ENCODE assay signal across 6 cellular contexts in the genomic region with DNA sequence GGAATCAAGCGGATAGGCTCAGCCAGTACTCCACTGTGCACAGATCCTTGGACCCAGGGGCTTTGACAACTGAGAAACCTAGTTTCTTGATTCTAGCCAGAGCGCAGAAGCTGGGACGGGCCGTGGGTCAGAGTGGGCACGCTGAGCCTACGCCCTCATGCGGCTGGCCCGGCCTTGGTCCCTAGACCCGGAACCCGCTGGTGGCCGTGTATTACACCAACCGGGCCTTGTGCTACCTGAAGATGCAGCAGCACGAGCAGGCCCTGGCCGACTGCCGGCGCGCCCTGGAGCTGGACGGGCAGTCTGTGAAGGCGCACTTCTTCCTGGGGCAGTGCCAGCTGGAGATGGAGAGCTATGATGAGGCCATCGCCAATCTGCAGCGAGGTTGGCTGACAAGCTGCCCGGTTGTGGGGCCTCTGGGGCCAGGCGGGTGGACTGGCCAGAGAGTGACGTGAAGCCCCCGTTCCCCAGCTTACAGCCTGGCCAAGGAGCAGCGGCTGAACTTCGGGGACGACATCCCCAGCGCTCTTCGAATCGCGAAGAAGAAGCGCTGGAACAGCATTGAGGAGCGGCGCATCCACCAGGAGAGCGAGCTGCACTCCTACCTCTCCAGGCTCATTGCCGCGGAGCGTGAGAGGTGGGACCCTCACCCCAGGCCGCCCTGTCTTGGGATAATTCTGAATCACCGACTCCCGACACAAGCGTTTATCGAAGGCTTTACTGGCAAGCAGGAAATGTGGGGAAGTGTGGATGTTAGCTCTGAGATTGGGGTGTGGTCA. TPM values are rescaled to one million over a fixed set of nuclear protein-coding genes. Genes with fewer than 3 reads are reported as not detected.
A peak's percentile ranks its signal among the peaks of the same experiment; 100 is the strongest.
DNase-seq lines count a peak whose midpoint lies in the region; ATAC-seq, FAIRE-seq and TF ChIP-seq lines count a peak whose summit lies in the region.

No MANE protein-coding gene starts in this region.

- H3K4me3 Mint-ChIP-seq in CD8-positive, alpha-beta memory T cell: peak overlapping the region; percentile 62 to 88 (median 78)

- H3K27me3 Mint-ChIP-seq in CD8-positive, alpha-beta memory T cell: no peaks in the 10 kb centered on the region

- 66 to 67% methylated on average over 44 of the region's 44 CpGs for WGBS in ectodermal cell, 2 experiments
- 42 to 50% methylated on average over 44 of the region's 44 CpGs for WGBS in sigmoid colon, 2 donors

- no peak for FAIRE-seq in urothelium cell line (lab: Jason Lieb, UNC)

- no peak for TF ChIP-seq CTCF in sigmoid colon (IDR thresholded peaks at IDR 0.05)

- H3K27ac ChIP-seq in CD8-positive, alpha-beta memory T cell (ENCODE audit: low read depth, low read length): peak overlapping the region; percentile 72
- H3K27ac ChIP-seq in ectodermal cell (ENCODE audit: insufficient read depth, low read depth, low read length, poor library complexity, severe bottlenecking): no peak overlapping the region
- peak overlapping the region; percentile 94 to 99 (median 96) for H3K27ac ChIP-seq in sigmoid colon

- POLR2A ChIA-PET in CD8-positive, alpha-beta memory T cell (lab: Charles Lee): interaction anchor here (0.9 to 1.9 kb wide), 6 partner anchors 9 to 107 kb away, joined by 3 to 15 read pairs (median 5); partner anchors contain the start of genes HAGHL, METTL26, RHOT2 and RPUSD1

- peak overlapping the region; percentile 67 for H3K4me3 ChIP-seq in CD8-positive, alpha-beta memory T cell (ENCODE audit: low read length)
- H3K4me3 ChIP-seq in MG63 (peak overlapping the region; percentile 71), ectodermal cell (ENCODE audit: insufficient read depth, low read depth, low read length) (peak overlapping the region; percentile 77), sigmoid colon (peak overlapping the region; percentile 72 to 95 (median 86))

- peaks cover 8% of the 10 kb centered on the region for H3K36me3 ChIP-seq in CD8-positive, alpha-beta memory T cell (ENCODE audit: insufficient read depth, low read length)
- H3K36me3 ChIP-seq in MG63 (peaks cover 46% of the 10 kb centered on the region), ectodermal cell (ENCODE audit: control insufficient read depth, insufficient read depth, low read length) (peaks cover 15% of the 10 kb centered on the region), sigmoid colon (peaks cover 14 to 23% (median 17%) of the 10 kb centered on the region in 4 donors)

- H3K4me1 ChIP-seq in CD8-positive, alpha-beta memory T cell (ENCODE audit: insufficient read depth, low read length): peaks cover 36% of the 10 kb centered on the region
- H3K4me1 ChIP-seq in ectodermal cell (ENCODE audit: control insufficient read depth, insufficient read depth, low read length) (peaks cover 13% of the 10 kb centered on the region), sigmoid colon (peaks cover 0 to 66% (median 59%) of the 10 kb centered on the region in 4 donors)

- intact Hi-C loops in sigmoid colon (cut with DNase I): loop anchor here (1.0 to 10.0 kb wide), 2 partner anchors 92 to 1094 kb away; partner anchors contain the start of genes EME2, MRPS34 and NME3

- CTCF ChIA-PET in CD8-positive, alpha-beta memory T cell (lab: Charles Lee): interaction anchor here (0.8 to 2.3 kb wide), 7 partner anchors 9 to 32 kb away, joined by 3 to 8 read pairs (median 4); partner anchors contain the start of genes RHOT2, WDR24 and WDR90

- DNase-seq in CD8-positive, alpha-beta memory T cell: no peak
- DNase-seq in MG63 (peak; percentile 84), sigmoid colon (no peak), urothelium cell line (ENCODE audit: low spot score) (no peak)

- H3K9me3 ChIP-seq in CD8-positive, alpha-beta memory T cell (ENCODE audit: low read length): no peaks in the 10 kb centered on the region
- H3K9me3 ChIP-seq in MG63 (no peaks in the 10 kb centered on the region), ectodermal cell (ENCODE audit: control insufficient read depth, low read length) (no peaks in the 10 kb centered on the region), sigmoid colon (no peaks in the 10 kb centered on the region)

- no peaks in the 10 kb centered on the region for H3K9me3 Mint-ChIP-seq in CD8-positive, alpha-beta memory T cell

- no peak for ATAC-seq in HG02610 (IDR thresholded peaks at IDR 0.05; ENCODE audit: unreplicated experiment)

- no peak for TF ChIP-seq EP300 in sigmoid colon (IDR thresholded peaks at IDR 0.05)

- H3K36me3 Mint-ChIP-seq in CD8-positive, alpha-beta memory T cell: peaks cover 0 to 32% (median 3%) of the 10 kb centered on the region in 3 donors

- TF ChIP-seq POLR2A in sigmoid colon (IDR thresholded peaks at IDR 0.05): no peak

- no peaks in the 10 kb centered on the region for H3K27me3 ChIP-seq in CD8-positive, alpha-beta memory T cell (ENCODE audit: insufficient read depth, low read length, poor library complexity, severe bottlenecking)
- H3K27me3 ChIP-seq in MG63 (no peaks in the 10 kb centered on the region), ectodermal cell (ENCODE audit: control insufficient read depth, insufficient read depth, low read length, poor library complexity, severe bottlenecking) (peaks cover under 1% of the 10 kb centered on the region), sigmoid colon (no peaks in the 10 kb centered on the region)

- H3K27ac Mint-ChIP-seq in CD8-positive, alpha-beta memory T cell: peak overlapping the region in 5 of 8 donors; percentile 9 to 94 (median 77)

- peaks cover 13 to 55% (median 20%) of the 10 kb centered on the region in 3 donors for H3K4me1 Mint-ChIP-seq in CD8-positive, alpha-beta memory T cell

RNA-seq across cellular contexts. Expression of gene STUB1, which starts 0.9 kb away (rescaled TPM):
- 100 to 1,000 TPM; 111 to 124 TPM for total RNA-seq in CD8-positive, alpha-beta memory T cell
- 161 TPM for polyA plus RNA-seq in CD8-positive, alpha-beta memory T cell
- total RNA-seq in MG63 (2014; rRNA removed; shearing (Covaris generic); ENCODE audit: low replicate concordance): 301 and 418 TPM in 2 replicates
- 93.5 TPM for polyA plus RNA-seq in ectodermal cell (2013, experiment 1 of 4)
- polyA plus RNA-seq in ectodermal cell (2013, experiment 2 of 4): 106 TPM
- polyA plus RNA-seq in ectodermal cell (2013, experiment 3 of 4): 72.4 TPM
- 69.4 TPM for polyA plus RNA-seq in ectodermal cell (2013, experiment 4 of 4)
- total RNA-seq in sigmoid colon: 100 to 1,000 TPM; 109 to 183 (median 174) TPM
- polyA plus RNA-seq in sigmoid colon: 100 to 1,000 TPM; 104 to 136 (median 122) TPM

RNA-seq across cellular contexts. Expression of gene JMJD8, which starts 3.0 kb away (rescaled TPM):
- 10 to 100 TPM; 53.0 to 55.9 TPM for total RNA-seq in CD8-positive, alpha-beta memory T cell
- 56.6 TPM for polyA plus RNA-seq in CD8-positive, alpha-beta memory T cell
- 15.1 and 66.3 TPM in 2 replicates for total RNA-seq in MG63 (2014; rRNA removed; shearing (Covaris generic); ENCODE audit: low replicate concordance)
- polyA plus RNA-seq in ectodermal cell (2013, experiment 1 of 4): 52.8 TPM
- 54.7 TPM for polyA plus RNA-seq in ectodermal cell (2013, experiment 2 of 4)
- polyA plus RNA-seq in ectodermal cell (2013, experiment 3 of 4): 44.3 TPM
- polyA plus RNA-seq in ectodermal cell (2013, experiment 4 of 4): 45.9 TPM
- total RNA-seq in sigmoid colon: 10 to 100 TPM; 52.8 to 93.4 (median 73.8) TPM
- polyA plus RNA-seq in sigmoid colon: 10 to 100 TPM; 18.7 to 49.3 (median 22.2) TPM

RNA-seq across cellular contexts. Expression of gene RHBDL1, which starts 5.7 kb away (rescaled TPM):
- total RNA-seq in CD8-positive, alpha-beta memory T cell: under 1 TPM; 0.33 to 0.44 TPM
- 0.29 TPM for polyA plus RNA-seq in CD8-positive, alpha-beta memory T cell
- total RNA-seq in MG63 (2014; rRNA removed; shearing (Covaris generic); ENCODE audit: low replicate concordance): 0.16 TPM in 1 of 2 replicates, not detected in the other
- polyA plus RNA-seq in ectodermal cell (2013, experiment 1 of 4): 4.9 TPM
- 4.2 TPM for polyA plus RNA-seq in ectodermal cell (2013, experiment 2 of 4)
- 3.8 TPM for polyA plus RNA-seq in ectodermal cell (2013, experiment 3 of 4)
- 3.7 TPM for polyA plus RNA-seq in ectodermal cell (2013, experiment 4 of 4)
- total RNA-seq in sigmoid colon: 1 to 10 TPM in 2 of 4 donors, under 1 TPM in 1, not detected in 1; 0.68 to 6.1 (median 1.5) TPM
- 1 to 10 TPM in 1 of 3 donors, under 1 TPM in 1, not detected in 1; 0.46 to 5.6 TPM for polyA plus RNA-seq in sigmoid colon

RNA-seq across cellular contexts. Expression of gene WDR24, which starts 9.0 kb away (rescaled TPM):
- total RNA-seq in CD8-positive, alpha-beta memory T cell: 10 to 100 TPM; 23.9 to 25.2 TPM
- polyA plus RNA-seq in CD8-positive, alpha-beta memory T cell: 15.4 TPM
- total RNA-seq in MG63 (2014; rRNA removed; shearing (Covaris generic); ENCODE audit: low replicate concordance): 8.0 and 8.2 TPM in 2 replicates
- polyA plus RNA-seq in ectodermal cell (2013, experiment 1 of 4): 17.4 TPM
- 15.7 TPM for polyA plus RNA-seq in ectodermal cell (2013, experiment 2 of 4)
- polyA plus RNA-seq in ectodermal cell (2013, experiment 3 of 4): 13.1 TPM
- 13.9 TPM for polyA plus RNA-seq in ectodermal cell (2013, experiment 4 of 4)
- 10 to 100 TPM in 2 of 4 donors, 1 to 10 TPM in 2; 6.4 to 17.7 (median 9.9) TPM for total RNA-seq in sigmoid colon
- 1 to 10 TPM; 2.4 to 9.8 (median 3.5) TPM for polyA plus RNA-seq in sigmoid colon

RNA-seq across cellular contexts. Expression of gene RHOT2, which starts 13.2 kb away (rescaled TPM):
- 100 to 1,000 TPM; 140 to 151 TPM for total RNA-seq in CD8-positive, alpha-beta memory T cell
- 49.6 TPM for polyA plus RNA-seq in CD8-positive, alpha-beta memory T cell
- total RNA-seq in MG63 (2014; rRNA removed; shearing (Covaris generic); ENCODE audit: low replicate concordance): 48.7 and 72.8 TPM in 2 replicates
- 131 TPM for polyA plus RNA-seq in ectodermal cell (2013, experiment 1 of 4)
- 108 TPM for polyA plus RNA-seq in ectodermal cell (2013, experiment 2 of 4)
- polyA plus RNA-seq in ectodermal cell (2013, experiment 3 of 4): 106 TPM
- polyA plus RNA-seq in ectodermal cell (2013, experiment 4 of 4): 113 TPM
- total RNA-seq in sigmoid colon: 10 to 100 TPM; 35.3 to 58.8 (median 48.8) TPM
- polyA plus RNA-seq in sigmoid colon: 100 to 1,000 TPM in 1 of 3 donors, 10 to 100 TPM in 2; 48.3 to 159 (median 52.9) TPM
